ENCODE assay signal across 8 cellular contexts in genomic region chr6:43773050-43773956, GRCh38. TPM values are rescaled to one million over a fixed set of nuclear protein-coding genes. Genes with fewer than 3 reads are reported as not detected.
A peak's percentile ranks its signal among the peaks of the same experiment; 100 is the strongest.
DNase-seq lines count a peak whose midpoint lies in the region; ATAC-seq and TF ChIP-seq lines count a peak whose summit lies in the region.

No MANE protein-coding gene starts in this region.

- DNase-seq in AG09319 (ENCODE audit: extremely low read depth, low read depth) (peak; percentile 34), NCI-H2029 (lab: John Stamatoyannopoulos, UW) (peak; percentile 79), mesothelial cell of epicardium (ENCODE audit: low spot score in 2 of 2, unreplicated experiment in 2 of 2) (no peak), stomach (peak; percentile 76)
- DNase-seq in activated CD4-positive, alpha-beta T cell treated with anti-CD3 and anti-CD28 coated beads for 36 hours, result peak; percentile 79

- H3K27me3 ChIP-seq in ectodermal cell (ENCODE audit: control insufficient read depth, insufficient read depth, low read length, poor library complexity, severe bottlenecking) (peaks cover 14% of the 10 kb centered on the region), stomach (no peaks in the 10 kb centered on the region)

- H3K36me3 ChIP-seq in ectodermal cell (ENCODE audit: control insufficient read depth, insufficient read depth, low read length), result peaks cover 6% of the 10 kb centered on the region
- H3K36me3 ChIP-seq in stomach, result peaks cover 10 to 28% (median 20%) of the 10 kb centered on the region in 4 donors

- H3K4me1 ChIP-seq in ectodermal cell (ENCODE audit: control insufficient read depth, insufficient read depth, low read length) (peaks cover 31% of the 10 kb centered on the region), stomach (peaks cover 50 to 80% (median 73%) of the 10 kb centered on the region in 4 donors)

- POLR2A ChIA-PET in activated CD4-positive, alpha-beta T cell treated with anti-CD3 and anti-CD28 coated beads for 36 hours (lab: Charles Lee), result interaction anchor here (1.0 kb wide), 1 partner anchor 49 kb away, joined by 5 read pairs; no protein-coding TSS in a partner anchor

- no peak for TF ChIP-seq EP300 in stomach (IDR thresholded peaks at IDR 0.05)

- peak; percentile 21 for ATAC-seq in GM18498 (IDR thresholded peaks at IDR 0.05; ENCODE audit: unreplicated experiment)
- ATAC-seq in activated CD4-positive, alpha-beta T cell treated with anti-CD3 and anti-CD28 coated beads for 36 hours, result peak; percentile 35
- ATAC-seq in GM21367 (IDR thresholded peaks at IDR 0.05; ENCODE audit: unreplicated experiment), result no peak

- TF ChIP-seq POLR2A in stomach (IDR thresholded peaks at IDR 0.05), result no peak

- H3K4me1 Mint-ChIP-seq in activated CD4-positive, alpha-beta T cell treated with anti-CD3 and anti-CD28 coated beads for 36 hours, result peaks cover 27% of the 10 kb centered on the region
- peaks cover 42% of the 10 kb centered on the region for H3K4me1 Mint-ChIP-seq in mesothelial cell of epicardium

- intact Hi-C loops in activated CD4-positive, alpha-beta T cell treated with anti-CD3 and anti-CD28 coated beads for 36 hours (cut with DNase I, micrococcal nuclease), result loop anchor here (1.0 to 10.0 kb wide), 7 partner anchors 106 to 541 kb away; partner anchors contain the start of genes AARS2 (in 1 of the 2), HSP90AB1 (in 1 of the 2), POLR1C (in 1 of the 2) and TJAP1 (in 1 of the 2)
- intact Hi-C loops in stomach (cut with DNase I; ENCODE audit: low total_unique reads), result no loop called here

- H3K9me3 Mint-ChIP-seq in activated CD4-positive, alpha-beta T cell treated with anti-CD3 and anti-CD28 coated beads for 36 hours (ENCODE audit: low read depth), result no peaks in the 10 kb centered on the region
- no peaks in the 10 kb centered on the region for H3K9me3 Mint-ChIP-seq in mesothelial cell of epicardium

- no peak overlapping the region for H3K27ac ChIP-seq in ectodermal cell (ENCODE audit: insufficient read depth, low read depth, low read length, poor library complexity, severe bottlenecking)
- peak overlapping the region; percentile 96 to 99 (median 96) for H3K27ac ChIP-seq in stomach

- peak overlapping the region; percentile 76 for H3K27ac Mint-ChIP-seq in activated CD4-positive, alpha-beta T cell treated with anti-CD3 and anti-CD28 coated beads for 36 hours
- peak overlapping the region; percentile 82 for H3K27ac Mint-ChIP-seq in mesothelial cell of epicardium

- H3K36me3 Mint-ChIP-seq in activated CD4-positive, alpha-beta T cell treated with anti-CD3 and anti-CD28 coated beads for 36 hours (ENCODE audit: low read depth), result peaks cover 43% of the 10 kb centered on the region
- peaks cover 19% of the 10 kb centered on the region for H3K36me3 Mint-ChIP-seq in mesothelial cell of epicardium

- H3K4me3 ChIP-seq in ectodermal cell (ENCODE audit: insufficient read depth, low read depth, low read length) (peak overlapping the region; percentile 75), stomach (peak overlapping the region; percentile 65 to 85 (median 80))

- TF ChIP-seq CTCF in AG09319 (IDR thresholded peaks at IDR 0.05; ENCODE audit: low read depth, low read length), result peak; percentile 86
- TF ChIP-seq CTCF in mesothelial cell of epicardium (IDR thresholded peaks at IDR 0.05; ENCODE audit: unreplicated experiment), result peak; percentile 39
- peak in 5 of 7 experiments; percentile 57 to 75 (median 69) for TF ChIP-seq CTCF in stomach (IDR thresholded peaks at IDR 0.05)

- 68% methylated on average over 12 of the region's 12 CpGs for WGBS in ectodermal cell, 2 experiments
- WGBS in stomach, 5 donors, result 23 to 34% (median 29%) methylated on average over 12 of the region's 12 CpGs

- CTCF ChIA-PET in activated CD4-positive, alpha-beta T cell treated with anti-CD3 and anti-CD28 coated beads for 36 hours (lab: Charles Lee), result interaction anchor here (0.6 to 4.5 kb wide), 26 partner anchors 8 to 474 kb away, joined by 3 to 37 read pairs (median 4); no protein-coding TSS in a partner anchor

- H3K9me3 ChIP-seq in ectodermal cell (ENCODE audit: control insufficient read depth, low read length), result no peaks in the 10 kb centered on the region
- no peaks in the 10 kb centered on the region for H3K9me3 ChIP-seq in stomach

- peaks cover 4% of the 10 kb centered on the region for H3K27me3 Mint-ChIP-seq in activated CD4-positive, alpha-beta T cell treated with anti-CD3 and anti-CD28 coated beads for 36 hours
- no peaks in the 10 kb centered on the region for H3K27me3 Mint-ChIP-seq in mesothelial cell of epicardium (ENCODE audit: low read depth)

- H3K4me3 Mint-ChIP-seq in activated CD4-positive, alpha-beta T cell treated with anti-CD3 and anti-CD28 coated beads for 36 hours, result peak overlapping the region; percentile 96
- H3K4me3 Mint-ChIP-seq in mesothelial cell of epicardium, result peak overlapping the region; percentile 99

RNA-seq across cellular contexts. Expression of gene VEGFA, which starts 3.3 kb away (rescaled TPM):
- total RNA-seq in activated CD4-positive, alpha-beta T cell treated with anti-CD3 and anti-CD28 coated beads for 36 hours, result 10 to 100 TPM; 64.6 to 72.8 TPM
- polyA plus RNA-seq in ectodermal cell (2013, experiment 1 of 4), result 22.0 TPM
- polyA plus RNA-seq in ectodermal cell (2013, experiment 2 of 4), result 25.1 TPM
- polyA plus RNA-seq in ectodermal cell (2013, experiment 3 of 4), result 23.2 TPM
- 27.1 TPM for polyA plus RNA-seq in ectodermal cell (2013, experiment 4 of 4)
- total RNA-seq in mesothelial cell of epicardium (181 to 186 TPM (median 185 TPM) in 3 replicates), stomach (100 to 1,000 TPM; 193 to 438 (median 352) TPM)
- polyA plus RNA-seq in stomach, result 10 to 100 TPM; 28.6 to 87.7 (median 31.5) TPM

Comparison
In these comparisons a context has a peak if more than half of its experiments do, and no peak if none do; other contexts are left out.
1. DNase-seq: peak in AG09319 (single experiment), NCI-H2029 (single experiment), activated CD4-positive, alpha-beta T cell treated with anti-CD3 and anti-CD28 coated beads for 36 hours (single experiment) and stomach (single experiment); none in mesothelial cell of epicardium (0 of 2).
2. Peak in every context shown above with its lines, with median percentiles within 50 percentile points of each other: CTCF ChIP-seq.